Comparison of ENCODE assay signal across 8 cellular contexts in genomic region chr15:77419050-77419835, GRCh38. TPM values are rescaled to one million over a fixed set of nuclear protein-coding genes. Genes with fewer than 3 reads are reported as not detected.
DNase-seq lines count a peak whose midpoint lies in the region; ATAC-seq and TF ChIP-seq lines count a peak whose summit lies in the region.

No MANE protein-coding gene starts in this region.

- no peaks in the 10 kb centered on the region for H3K27me3 ChIP-seq in muscle layer of colon (ENCODE audit: control insufficient read depth in 1 of 2, insufficient read depth in 2 of 2, low read length in 2 of 2)

- H3K27ac ChIP-seq in epithelial cell of prostate (peak overlapping the region; percentile 80), muscle layer of colon (ENCODE audit: low read depth, low read length) (peak overlapping the region; percentile 68)

- no TSS peak for BruUV-seq in Calu3 (replicated peaks; lab: Mats Ljungman, UMichigan)

- ATAC-seq in GM21526 (IDR thresholded peaks at IDR 0.05; ENCODE audit: low FRiP score, unreplicated experiment): peak; percentile 15

- TF ChIP-seq CTCF in Calu3 (IDR thresholded peaks at IDR 0.05; ENCODE audit: unreplicated experiment): peak; percentile 42

- CTCF ChIA-PET in Calu3 (lab: Charles Lee): interaction anchor here (1.1 to 2.6 kb wide), 2 partner anchors 124 to 232 kb away, joined by 3 to 8 read pairs; no protein-coding TSS in a partner anchor

- H3K4me3 Mint-ChIP-seq in Calu3 (ENCODE audit: low read depth, unreplicated experiment): peak overlapping the region; percentile 85

- H3K36me3 ChIP-seq in muscle layer of colon (ENCODE audit: insufficient read depth, low read length): no peaks in the 10 kb centered on the region

- no peaks in the 10 kb centered on the region for H3K9me3 Mint-ChIP-seq in Calu3 (ENCODE audit: low read depth, unreplicated experiment)

- peak; percentile 59 for DNase-seq in Calu3
- DNase-seq in LoVo (ENCODE audit: low spot score): peak; percentile 14
- peak; percentile 55 for DNase-seq in activated CD8-positive, alpha-beta memory T cell treated with anti-CD3 and anti-CD28 coated beads, Interleukin-2, amount 50 U/mL, for 4 hours
- no peak for DNase-seq in epithelial cell of prostate (ENCODE audit: low read depth, low spot score)
- peak; percentile 36 to 52 for DNase-seq in stimulated activated CD8-positive, alpha-beta memory T cell treated with anti-CD3 and anti-CD28 coated beads, Interleukin-7, amount 100 ng/mL, for 4 hours (ENCODE audit: low read depth in 2 of 2)
- no peak for DNase-seq in middle frontal gyrus (ENCODE audit: extremely low spot score, low spot score)

- peak overlapping the region; percentile 95 for H3K27ac Mint-ChIP-seq in Calu3 (ENCODE audit: unreplicated experiment)

- H3K9ac ChIP-seq in muscle layer of colon (ENCODE audit: low read length): peak overlapping the region; percentile 63

- peak overlapping the region; percentile 72 to 87 for H3K4me3 ChIP-seq in muscle layer of colon (ENCODE audit: low read depth in 1 of 2, low read length in 2 of 2)

- intact Hi-C loops in Calu3 (cut with micrococcal nuclease; ENCODE audit: unreplicated experiment): no loop called here

- peaks cover 19% of the 10 kb centered on the region for H3K4me1 Mint-ChIP-seq in Calu3 (ENCODE audit: low read depth, unreplicated experiment)

- no peaks in the 10 kb centered on the region for H3K27me3 Mint-ChIP-seq in Calu3 (ENCODE audit: unreplicated experiment)

- no peaks in the 10 kb centered on the region for H3K9me3 ChIP-seq in muscle layer of colon (ENCODE audit: low read length)

- peaks cover 29% of the 10 kb centered on the region for H3K4me1 ChIP-seq in muscle layer of colon (ENCODE audit: insufficient read depth, low read length)

- peaks cover 39% of the 10 kb centered on the region for H3K36me3 Mint-ChIP-seq in Calu3 (ENCODE audit: insufficient read depth, unreplicated experiment)

RNA-seq across cellular contexts. Expression of gene PEAK1, which starts 0.7 kb away (rescaled TPM):
- 51.7 and 54.3 TPM in 2 replicates for total RNA-seq in Calu3 (2022)

RNA-seq across cellular contexts. Expression of gene HMG20A, which starts 1.4 kb away (rescaled TPM):
- 61.7 and 65.1 TPM in 2 replicates for total RNA-seq in Calu3 (2022)

Comparison
In these comparisons a context has a peak if more than half of its experiments do, and no peak if none do; other contexts are left out.
1. DNase-seq: peak in Calu3 (single experiment), LoVo (single experiment), activated CD8-positive, alpha-beta memory T cell treated with anti-CD3 and anti-CD28 coated beads, Interleukin-2, amount 50 U/mL, for 4 hours (single experiment) and stimulated activated CD8-positive, alpha-beta memory T cell treated with anti-CD3 and anti-CD28 coated beads, Interleukin-7, amount 100 ng/mL, for 4 hours (2 of 2); none in epithelial cell of prostate (single experiment) and middle frontal gyrus (single experiment).